ENCODE assay signal across 8 cellular contexts in the genomic region with DNA sequence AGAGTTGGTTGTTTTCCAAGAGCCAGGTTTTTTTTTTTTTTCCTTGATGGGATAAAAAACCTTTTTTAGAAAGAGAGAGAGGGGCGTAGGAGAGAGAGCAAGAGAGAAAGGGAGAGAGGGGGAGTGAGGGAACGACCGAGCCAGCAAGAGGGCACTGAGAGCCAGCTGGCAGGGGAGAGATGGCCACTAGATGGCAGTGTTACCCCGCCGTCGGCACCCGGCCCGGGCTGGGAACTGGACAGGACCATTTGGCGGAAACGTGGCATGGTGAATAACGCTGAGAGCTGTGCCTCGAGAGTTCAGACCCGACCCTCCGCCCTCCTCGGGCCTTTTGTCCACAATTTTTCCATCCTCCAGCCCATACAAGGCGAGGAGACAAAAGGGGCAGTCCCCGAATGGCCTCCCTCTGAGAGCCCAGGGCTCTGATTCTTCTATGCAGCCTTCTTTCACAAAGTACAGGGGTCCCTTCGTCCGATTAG.
DNase-seq lines count a peak whose midpoint lies in the region; ATAC-seq and TF ChIP-seq lines count a peak whose summit lies in the region.

No MANE protein-coding gene starts in this region.

- H3K36me3 Mint-ChIP-seq in Calu3 (ENCODE audit: insufficient read depth, unreplicated experiment) = no peaks in the 10 kb centered on the region

- H3K4me3 Mint-ChIP-seq in Calu3 (ENCODE audit: low read depth, unreplicated experiment) = peak overlapping the region; percentile 63

- H3K4me1 Mint-ChIP-seq in Calu3 (ENCODE audit: low read depth, unreplicated experiment) = peaks cover 22% of the 10 kb centered on the region

- TF ChIP-seq CTCF in Calu3 (IDR thresholded peaks at IDR 0.05; ENCODE audit: unreplicated experiment) = peak; percentile 92
- peak; percentile 91 for TF ChIP-seq CTCF in epithelial cell of esophagus (IDR thresholded peaks at IDR 0.05; ENCODE audit: insufficient read depth, low read depth, low read length, missing control alignments)

- intact Hi-C loops in Calu3 (cut with micrococcal nuclease; ENCODE audit: unreplicated experiment) = loop anchor here (1.0 to 10.0 kb wide), 6 partner anchors 122 to 805 kb away; no protein-coding TSS in a partner anchor

- peak overlapping the region; percentile 29 for H3K4me3 ChIP-seq in epithelial cell of esophagus (ENCODE audit: low read length)

- peak overlapping the region; percentile 72 for H3K27ac Mint-ChIP-seq in Calu3 (ENCODE audit: unreplicated experiment)

- no TSS peak for BruUV-seq in Calu3 (replicated peaks; lab: Mats Ljungman, UMichigan)

- CTCF ChIA-PET in Calu3 (lab: Charles Lee) = interaction anchor here (0.7 to 2.3 kb wide), 7 partner anchors 39 to 774 kb away, joined by 3 to 35 read pairs (median 4); no protein-coding TSS in a partner anchor

- no peaks in the 10 kb centered on the region for H3K27me3 Mint-ChIP-seq in Calu3 (ENCODE audit: unreplicated experiment)

- DNase-seq in Calu3 = peak; percentile 95
- peak; percentile 89 for DNase-seq in HT-29 (ENCODE audit: low spot score)
- DNase-seq in NOMO-1 treated with DMSO at 0.1 percent for 48 hours (lab: John Stamatoyannopoulos, UW; ENCODE audit: unreplicated experiment) = peak; percentile 61
- DNase-seq in activated CD8-positive, alpha-beta memory T cell treated with anti-CD3 and anti-CD28 coated beads, Interleukin-2, amount 50 U/mL, for 4 hours = peak; percentile 77
- DNase-seq in epithelial cell of esophagus (ENCODE audit: low read depth) = peak; percentile 77
- peak; percentile 79 for DNase-seq in mucosa of gallbladder (ENCODE audit: low spot score)
- peak; percentile 65 for DNase-seq in stimulated activated CD8-positive, alpha-beta memory T cell treated with anti-CD3 and anti-CD28 coated beads, Interleukin-4, amount 100 ng/mL, for 24 hours (ENCODE audit: low read depth)

- peak; percentile 92 for ATAC-seq in GM21381 (IDR thresholded peaks at IDR 0.05; ENCODE audit: unreplicated experiment)

- no peaks in the 10 kb centered on the region for H3K9me3 Mint-ChIP-seq in Calu3 (ENCODE audit: low read depth, unreplicated experiment)

Comparison
In these comparisons a context has a peak if more than half of its experiments do, and no peak if none do; other contexts are left out.
1. Peak in every context shown above with its lines: DNase-seq, ATAC-seq and H3K4me3 ChIP-seq.